40 cellular contexts compared by ENCODE assay signal in genomic region chr6:142193621-142194020, GRCh38. TPM values are rescaled to one million over a fixed set of nuclear protein-coding genes. Genes with fewer than 3 reads are reported as not detected.
"Had no signal": no experiment of that assay in that cellular context is flagged by ENCODE, and none has a peak within 500 bp of the region (broad histone marks: within the 10 kb centered on the region; RNA-seq: fewer than 3 reads in every experiment).

No MANE protein-coding gene starts in this region.

- H3K4me3 Mint-ChIP-seq: activated naive CD4-positive, alpha-beta T cell treated with anti-CD3 and anti-CD28 coated beads for 36 hours; activated naive CD4-positive, alpha-beta T cell treated with anti-CD3 and anti-CD28 coated beads, Interleukin-2, amount 10 ng/mL, durations not matched to agents 7 days and 5 days; activated naive CD8-positive, alpha-beta T cell; activated naive CD8-positive, alpha-beta T cell treated with anti-CD3 and anti-CD28 coated beads for 36 hours; activated naive CD8-positive, alpha-beta T cell treated with anti-CD3 and anti-CD28 coated beads, Interleukin-2, amount 10 ng/mL, durations not matched to agents 7 days and 5 days; activated naive CD8-positive, alpha-beta T cell treated with anti-CD3 and anti-CD28 coated beads, Interleukin-2, amount 50 U/mL, for 24 hours; activated T-cell treated with anti-CD3 and anti-CD28 coated beads, Interleukin-2, amount 50 U/mL, for 24 hours; activated T-cell treated with anti-CD3 and anti-CD28 coated beads, Interleukin-2, amount 50 U/mL, for 4 hours; activated T-cell treated with anti-CD3 and anti-CD28 coated beads, Interleukin-2, amount 50 U/mL, for 72 hours; activated T-helper 1 cell treated with anti-CD3 and anti-CD28 coated beads, Interleukin-12 subunit alpha, Interleukin-12 subunit beta, Interleukin-2, Interleukin-4 antibody, amounts not matched to agents 30 ng/mL and 10 ng/mL and 1 ng/mL, durations not matched to agents 14 hours and 24 hours and 36 hours; activated T-helper 17 cell treated with anti-CD3 and anti-CD28 coated beads, Interleukin-2, amount 50 U/mL, for 72 hours; brain; central memory CD8-positive, alpha-beta T cell had no signal

- H3K27me3 Mint-ChIP-seq: activated naive CD4-positive, alpha-beta T cell treated with anti-CD3 and anti-CD28 coated beads, Interleukin-2, amount 10 ng/mL, durations not matched to agents 7 days and 5 days; activated naive CD8-positive, alpha-beta T cell; activated naive CD8-positive, alpha-beta T cell treated with anti-CD3 and anti-CD28 coated beads for 36 hours; activated naive CD8-positive, alpha-beta T cell treated with anti-CD3 and anti-CD28 coated beads, Interleukin-2, amount 10 ng/mL, durations not matched to agents 7 days and 5 days; activated naive CD8-positive, alpha-beta T cell treated with anti-CD3 and anti-CD28 coated beads, Interleukin-2, amount 50 U/mL, for 24 hours; activated T-cell treated with anti-CD3 and anti-CD28 coated beads, Interleukin-2, amount 50 U/mL, for 24 hours; activated T-helper 17 cell treated with anti-CD3 and anti-CD28 coated beads, Interleukin-2, amount 50 U/mL, for 72 hours; brain; central memory CD8-positive, alpha-beta T cell had no signal

- H3K27ac Mint-ChIP-seq: activated naive CD4-positive, alpha-beta T cell treated with anti-CD3 and anti-CD28 coated beads for 36 hours; activated naive CD4-positive, alpha-beta T cell treated with anti-CD3 and anti-CD28 coated beads, Interleukin-2, amount 10 ng/mL, durations not matched to agents 7 days and 5 days; activated naive CD4-positive, alpha-beta T cell treated with anti-CD3 and anti-CD28 coated beads, Interleukin-2, amount 50 U/mL, for 72 hours; activated naive CD8-positive, alpha-beta T cell; activated naive CD8-positive, alpha-beta T cell treated with anti-CD3 and anti-CD28 coated beads for 36 hours; activated naive CD8-positive, alpha-beta T cell treated with anti-CD3 and anti-CD28 coated beads, Interleukin-2, amount 10 ng/mL, durations not matched to agents 7 days and 5 days; activated naive CD8-positive, alpha-beta T cell treated with anti-CD3 and anti-CD28 coated beads, Interleukin-2, amount 50 U/mL, for 24 hours; activated T-cell treated with anti-CD3 and anti-CD28 coated beads, Interleukin-2, amount 50 U/mL, for 24 hours; activated T-cell treated with anti-CD3 and anti-CD28 coated beads, Interleukin-2, amount 50 U/mL, for 72 hours; activated T-helper 1 cell treated with anti-CD3 and anti-CD28 coated beads, Interleukin-12 subunit alpha, Interleukin-12 subunit beta, Interleukin-2, Interleukin-4 antibody, amounts not matched to agents 30 ng/mL and 10 ng/mL and 1 ng/mL, durations not matched to agents 14 hours and 24 hours and 36 hours; activated T-helper 17 cell treated with anti-CD3 and anti-CD28 coated beads, Interleukin-2, amount 50 U/mL, for 72 hours; activated T-helper 2 cell treated with anti-CD3 and anti-CD28 coated beads, Interferon-gamma antibody, Interleukin-2, Interleukin-4, amounts not matched to agents 10 μg/mL and 5 μg/mL and 100 μg/mL, durations not matched to agents 14 hours and 24 hours and 36 hours; brain had no signal

- H3K27me3 ChIP-seq: adrenal gland, ascending aorta, body of pancreas, brain microvascular endothelial cell, breast epithelium, cardiac muscle cell had no signal

- H3K9me3 Mint-ChIP-seq: activated naive CD4-positive, alpha-beta T cell treated with anti-CD3 and anti-CD28 coated beads for 36 hours; activated naive CD4-positive, alpha-beta T cell treated with anti-CD3 and anti-CD28 coated beads, Interleukin-2, amount 10 ng/mL, durations not matched to agents 7 days and 5 days; activated naive CD4-positive, alpha-beta T cell treated with anti-CD3 and anti-CD28 coated beads, Interleukin-2, amount 50 U/mL, for 72 hours; activated naive CD8-positive, alpha-beta T cell treated with anti-CD3 and anti-CD28 coated beads for 36 hours; activated naive CD8-positive, alpha-beta T cell treated with anti-CD3 and anti-CD28 coated beads, Interleukin-2, amount 10 ng/mL, durations not matched to agents 7 days and 5 days; activated naive CD8-positive, alpha-beta T cell treated with anti-CD3 and anti-CD28 coated beads, Interleukin-2, amount 50 U/mL, for 24 hours; activated T-cell treated with anti-CD3 and anti-CD28 coated beads, Interleukin-2, amount 50 U/mL, for 24 hours; activated T-cell treated with anti-CD3 and anti-CD28 coated beads, Interleukin-2, amount 50 U/mL, for 4 hours; activated T-cell treated with anti-CD3 and anti-CD28 coated beads, Interleukin-2, amount 50 U/mL, for 72 hours; activated T-helper 1 cell treated with anti-CD3 and anti-CD28 coated beads, Interleukin-12 subunit alpha, Interleukin-12 subunit beta, Interleukin-2, Interleukin-4 antibody, amounts not matched to agents 30 ng/mL and 10 ng/mL and 1 ng/mL, durations not matched to agents 14 hours and 24 hours and 36 hours; activated T-helper 17 cell treated with anti-CD3 and anti-CD28 coated beads, Interleukin-2, amount 50 U/mL, for 72 hours; activated T-helper 2 cell treated with anti-CD3 and anti-CD28 coated beads, Interferon-gamma antibody, Interleukin-2, Interleukin-4, amounts not matched to agents 10 μg/mL and 5 μg/mL and 100 μg/mL, durations not matched to agents 14 hours and 24 hours and 36 hours; brain; central memory CD8-positive, alpha-beta T cell had no signal

- H3K9me3 ChIP-seq: adrenal gland, ascending aorta, body of pancreas, breast epithelium had no signal

- ATAC-seq: activated naive CD4-positive, alpha-beta T cell treated with anti-CD3 and anti-CD28 coated beads, Interleukin-2, amount 50 U/mL, for 72 hours; activated naive CD8-positive, alpha-beta T cell treated with anti-CD3 and anti-CD28 coated beads, Interleukin-2, amount 50 U/mL, for 24 hours; activated T-cell treated with anti-CD3 and anti-CD28 coated beads, Interleukin-2, amount 50 U/mL, for 4 hours; activated T-cell treated with anti-CD3 and anti-CD28 coated beads, Interleukin-2, amount 50 U/mL, for 72 hours; activated T-helper 17 cell treated with anti-CD3 and anti-CD28 coated beads, Interleukin-2, amount 50 U/mL, for 72 hours; body of pancreas had no signal

- DNase-seq: activated effector memory CD4-positive, alpha-beta T cell treated with anti-CD3 and anti-CD28 coated beads, Interleukin-2, amount 50 U/mL, for 16 hours; activated effector memory CD4-positive, alpha-beta T cell treated with Interleukin-2 at 50 U/mL for 16 hours; activated gamma-delta T cell; activated gamma-delta T cell treated with Interleukin-2 at 50 U/mL for 16 hours; activated naive CD4-positive, alpha-beta T cell; activated naive CD4-positive, alpha-beta T cell treated with anti-CD3 and anti-CD28 coated beads for 36 hours; activated naive CD4-positive, alpha-beta T cell treated with anti-CD3 and anti-CD28 coated beads, Interleukin-2, amount 10 ng/mL, durations not matched to agents 7 days and 5 days; activated naive CD4-positive, alpha-beta T cell treated with Interleukin-2 at 50 U/mL for 16 hours; activated naive CD8-positive, alpha-beta T cell treated with anti-CD3 and anti-CD28 coated beads for 36 hours; activated naive CD8-positive, alpha-beta T cell treated with anti-CD3 and anti-CD28 coated beads, Interleukin-2, amount 10 ng/mL, durations not matched to agents 7 days and 5 days; activated naive CD8-positive, alpha-beta T cell treated with anti-CD3 and anti-CD28 coated beads, Interleukin-2, amount 50 U/mL, for 24 hours; activated T-cell treated with anti-CD3 and anti-CD28 coated beads, Interleukin-2, amount 50 U/mL, for 1 hour; activated T-cell treated with anti-CD3 and anti-CD28 coated beads, Interleukin-2, amount 50 U/mL, for 24 hours; activated T-cell treated with anti-CD3 and anti-CD28 coated beads, Interleukin-2, amount 50 U/mL, for 4 hours; activated T-cell treated with anti-CD3 and anti-CD28 coated beads, Interleukin-2, amount 50 U/mL, for 48 hours; activated T-cell treated with anti-CD3 and anti-CD28 coated beads, Interleukin-2, amount 50 U/mL, for 72 hours; adrenal gland; amniotic stem cell; amygdala; anterior cingulate cortex; aorta; body of pancreas; brain microvascular endothelial cell; caudate nucleus; central memory CD4-positive, alpha-beta T cell; cerebellar nuclear complex had no signal

- H3K4me1 ChIP-seq: adrenal gland, ascending aorta, body of pancreas, breast epithelium had no signal

- H3K4me3 ChIP-seq: adrenal gland, ascending aorta, body of pancreas, breast epithelium, cardiac muscle cell had no signal

- H3K36me3 ChIP-seq: cardiac muscle cell had no signal

- H3K27ac ChIP-seq: adrenal gland, ascending aorta, body of pancreas, brain microvascular endothelial cell, breast epithelium, cardiac muscle cell had no signal

RNA-seq across cellular contexts. Expression of gene NMBR, which starts 46.7 kb away (rescaled TPM):
- total RNA-seq: activated naive CD4-positive, alpha-beta T cell treated with anti-CD3 and anti-CD28 coated beads for 36 hours; activated naive CD4-positive, alpha-beta T cell treated with anti-CD3 and anti-CD28 coated beads, Interleukin-2, amount 50 U/mL, for 72 hours; activated naive CD8-positive, alpha-beta T cell treated with anti-CD3 and anti-CD28 coated beads for 36 hours; activated naive CD8-positive, alpha-beta T cell treated with anti-CD3 and anti-CD28 coated beads, Interleukin-2, amount 10 ng/mL, durations not matched to agents 7 days and 5 days; activated T-cell treated with anti-CD3 and anti-CD28 coated beads, Interleukin-2, amount 50 U/mL, for 4 hours; activated T-cell treated with anti-CD3 and anti-CD28 coated beads, Interleukin-2, amount 50 U/mL, for 72 hours; activated T-helper 1 cell treated with anti-CD3 and anti-CD28 coated beads, Interleukin-12 subunit alpha, Interleukin-12 subunit beta, Interleukin-2, Interleukin-4 antibody, amounts not matched to agents 30 ng/mL and 10 ng/mL and 1 ng/mL, durations not matched to agents 14 hours and 24 hours and 36 hours; activated T-helper 17 cell treated with anti-CD3 and anti-CD28 coated beads, Interleukin-2, amount 50 U/mL, for 72 hours; activated T-helper 2 cell treated with anti-CD3 and anti-CD28 coated beads, Interferon-gamma antibody, Interleukin-2, Interleukin-4, amounts not matched to agents 10 μg/mL and 5 μg/mL and 100 μg/mL, durations not matched to agents 14 hours and 24 hours and 36 hours; ascending aorta; astrocyte; body of pancreas; bronchial epithelial cell; cardiac septum; chondrocyte had no signal
- polyA plus RNA-seq: adrenal gland, aorta, cardiac muscle cell had no signal
